ENCODE assay signal across 9 cellular contexts in the genomic region with DNA sequence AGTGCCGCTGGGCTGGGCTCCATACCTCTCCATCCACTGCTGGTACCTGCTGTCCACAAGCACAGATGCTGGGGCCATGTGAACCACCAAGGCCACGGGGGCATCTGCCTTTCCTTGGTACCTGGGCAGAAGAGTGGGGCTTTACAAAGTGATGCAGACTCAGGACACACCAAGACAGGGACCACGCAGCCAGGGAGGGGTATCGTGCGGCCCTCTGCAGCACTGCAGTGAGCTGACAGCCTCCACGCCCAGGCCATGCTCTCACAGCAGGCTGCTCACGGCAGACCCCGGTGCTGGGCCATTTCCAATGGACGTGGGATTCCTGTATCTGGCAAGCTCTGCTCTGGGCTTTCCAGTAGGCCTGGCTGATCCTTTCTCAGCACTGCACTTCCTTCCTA. TPM values are rescaled to one million over a fixed set of nuclear protein-coding genes. Genes with fewer than 3 reads are reported as not detected.
A peak's percentile ranks its signal among the peaks of the same experiment; 100 is the strongest.
DNase-seq lines count a peak whose midpoint lies in the region; ATAC-seq and TF ChIP-seq lines count a peak whose summit lies in the region.
"Had no signal": no experiment of that assay in that cellular context is flagged by ENCODE, and none has a peak within 500 bp of the region (broad histone marks: within the 10 kb centered on the region; RNA-seq: fewer than 3 reads in every experiment).

No MANE protein-coding gene starts in this region.

- no peak overlapping the region for H2AK5ac ChIP-seq in trophoblast cell (ENCODE audit: low read length)

- H3K9ac ChIP-seq in trophoblast cell (ENCODE audit: low read length) = peak overlapping the region; percentile 15

- H3K18ac ChIP-seq in trophoblast cell (ENCODE audit: low read length) = no peak overlapping the region

- 75 to 79% methylated on average over 9 of the region's 9 CpGs for WGBS in heart right ventricle, 2 donors
- no CpG with 5 or more reads among the region's 9 CpGs for WGBS in trophoblast cell (ENCODE audit: extremely low coverage, insufficient coverage, insufficient read length)

- H4K12ac ChIP-seq in trophoblast cell (ENCODE audit: low read depth, low read length) = no peak overlapping the region

- CTCF ChIA-PET in Panc1 (lab: Charles Lee) = no interaction called here

- BruUV-seq in Panc1 (replicated peaks; lab: Mats Ljungman, UMichigan) = no TSS peak

- H3K23ac ChIP-seq in trophoblast cell (ENCODE audit: low read length) = no peak overlapping the region

- H4K91ac ChIP-seq in trophoblast cell (ENCODE audit: low read depth, low read length) = no peak overlapping the region

- no peak overlapping the region for H3K4me2 ChIP-seq in trophoblast cell (ENCODE audit: low read length)

- H3K27me3 ChIP-seq in Panc1 (ENCODE audit: control insufficient read depth, insufficient read depth, low read length) = no peaks in the 10 kb centered on the region
- no peaks in the 10 kb centered on the region for H3K27me3 ChIP-seq in heart right ventricle
- H3K27me3 ChIP-seq in trophoblast cell (ENCODE audit: insufficient read depth, low read length) = no peaks in the 10 kb centered on the region

- H3K4me3 ChIP-seq in Panc1 (ENCODE audit: low read depth in 2 of 2, low read length in 2 of 2) (no peak overlapping the region), heart right ventricle (no peak overlapping the region), trophoblast cell (ENCODE audit: low read depth, low read length) (no peak overlapping the region)

- H2BK5ac ChIP-seq in trophoblast cell (ENCODE audit: low read depth, low read length, poor library complexity) = no peak overlapping the region

- H2BK12ac ChIP-seq in trophoblast cell (ENCODE audit: low read length) = no peak overlapping the region

- no peak overlapping the region for H3K4ac ChIP-seq in trophoblast cell (ENCODE audit: low read depth, low read length)

- H3K27ac ChIP-seq in Panc1 (ENCODE audit: low read length) (no peak overlapping the region), heart right ventricle (no peak overlapping the region), trophoblast cell (ENCODE audit: low read depth, low read length) (no peak overlapping the region)

- intact Hi-C loops in Panc1 (cut with micrococcal nuclease; ENCODE audit: unreplicated experiment) (loop anchor here (10.0 kb wide), 1 partner anchor 749 kb away; no protein-coding TSS in a partner anchor), heart right ventricle (cut with DNase I) (loop anchor here (2.0 to 10.0 kb wide), 17 partner anchors 76 to 826 kb away; a partner anchor contains a TSS)

- POLR2A ChIA-PET in Panc1 (lab: Charles Lee) = no interaction called here

- H3K79me1 ChIP-seq in trophoblast cell (ENCODE audit: low read length) = no peaks in the 10 kb centered on the region

- peaks cover 15% of the 10 kb centered on the region for H3K36me3 ChIP-seq in Panc1 (ENCODE audit: control insufficient read depth, insufficient read depth, low read length)
- H3K36me3 ChIP-seq in heart right ventricle = peaks cover 3 to 100% (median 70%) of the 10 kb centered on the region in 9 donors
- H3K36me3 ChIP-seq in trophoblast cell (ENCODE audit: control insufficient read depth in 1 of 2, insufficient read depth in 2 of 2, low read length in 2 of 2) = peaks cover 57 to 67% of the 10 kb centered on the region in 2 experiments

- no peak overlapping the region for H4K8ac ChIP-seq in trophoblast cell (ENCODE audit: low read depth, low read length)

- in situ Hi-C loops in Panc1 (cut with HindIII; ENCODE audit: low pct_unique_long_range_greater_than_20kb, low sequenced_read_pairs) = no loop called here

- TF ChIP-seq CTCF in Panc1 (IDR thresholded peaks at IDR 0.05) = peak; percentile 64
- TF ChIP-seq CTCF in heart right ventricle (IDR thresholded peaks at IDR 0.05) = peak in 1 of 9 donors; percentile 18

- no peak overlapping the region for H3K14ac ChIP-seq in trophoblast cell (ENCODE audit: low read length)

- H3K9me3 ChIP-seq in Panc1 (ENCODE audit: control insufficient read depth, insufficient read depth, low read depth, low read length) (no peaks in the 10 kb centered on the region), heart right ventricle (no peaks in the 10 kb centered on the region), trophoblast cell (ENCODE audit: insufficient read depth, low read depth, low read length) (no peaks in the 10 kb centered on the region)

- no peak overlapping the region for H2BK120ac ChIP-seq in trophoblast cell (ENCODE audit: insufficient read depth, low read length, poor library complexity)

- H3K4me1 ChIP-seq in Panc1 (ENCODE audit: control insufficient read depth, insufficient read depth, low read length) (no peaks in the 10 kb centered on the region), heart right ventricle (peaks cover 0 to 6% (median 0%) of the 10 kb centered on the region in 9 donors), trophoblast cell (ENCODE audit: control insufficient read depth in 1 of 2, insufficient read depth in 2 of 2, low read length in 2 of 2) (no peaks in the 10 kb centered on the region)

- DNase-seq in Panc1 (ENCODE audit: low read depth, low spot score) = no peak
- DNase-seq in heart right ventricle = no peak
- DNase-seq in trophoblast cell = no peak
- no peak for DNase-seq in DMS79 treated with DMSO at 0.1 percent for 48 hours (lab: John Stamatoyannopoulos, UW)
- DNase-seq in hypothalamus (lab: John Stamatoyannopoulos, UW) = no peak
- DNase-seq: cortex of kidney had no signal

- ATAC-seq in GM18868 (IDR thresholded peaks at IDR 0.05; ENCODE audit: unreplicated experiment) = peak; percentile 34
- ATAC-seq in Panc1 = peak; percentile 62
- peak in 7 of 8 donors; percentile 13 to 47 (median 24) for ATAC-seq in heart right ventricle
- no peak for ATAC-seq in HG03571 (IDR thresholded peaks at IDR 0.05; ENCODE audit: unreplicated experiment)
- no peak for ATAC-seq in GM21737 (IDR thresholded peaks at IDR 0.05; ENCODE audit: unreplicated experiment)

- H2AFZ ChIP-seq in trophoblast cell (ENCODE audit: insufficient read depth, low read length, poor library complexity) = no peak overlapping the region

- no peaks in the 10 kb centered on the region for H3K79me2 ChIP-seq in trophoblast cell (ENCODE audit: control insufficient read depth, insufficient read depth, low read length, poor library complexity)

RNA-seq across cellular contexts. Expression of a gene that starts 14.4 kb away (rescaled TPM):
- total RNA-seq in Panc1 (2021; ENCODE audit: unreplicated experiment) (52.7 TPM), heart right ventricle (10 to 100 TPM; 54.2 to 76.8 (median 64.1) TPM)
- 61.0 TPM for polyA plus RNA-seq in Panc1 (2012; ENCODE audit: insufficient read length)
- 10 to 100 TPM; 32.3 to 50.4 TPM for polyA plus RNA-seq in heart right ventricle
- 58.4 and 58.6 TPM in 2 replicates for polyA plus RNA-seq in trophoblast cell (2013)

Comparison
In these comparisons a context has a peak if more than half of its experiments do, and no peak if none do; other contexts are left out.
1. ATAC-seq: peak in GM18868 (single experiment), Panc1 (single experiment) and heart right ventricle (7 of 8); none in HG03571 (single experiment) and GM21737 (single experiment).